ENCODE assay signal across 7 cellular contexts in genomic region chrX:29254515-29254914, GRCh38.
"Had no signal": no experiment of that assay in that cellular context is flagged by ENCODE, and none has a peak within 500 bp of the region (broad histone marks: within the 10 kb centered on the region; RNA-seq: fewer than 3 reads in every experiment).

No MANE protein-coding gene starts in this region.

- H3K4me3 ChIP-seq: K562 had no signal

- H3K4me1 Mint-ChIP-seq: IgD-negative memory B cell had no signal

- H3K27me3 Mint-ChIP-seq: IgD-negative memory B cell had no signal

- H3K27ac ChIP-seq: HL-60 had no signal

- ATAC-seq: HepG2, K562 had no signal

- FAIRE-seq: HepG2, HTR-8/SVneo, K562 had no signal

- H3K4me3 Mint-ChIP-seq: IgD-negative memory B cell had no signal

- DNase-seq: IMR-90, KBM-7 had no signal

- H3K27ac Mint-ChIP-seq: IgD-negative memory B cell had no signal
